1 cellular context compared by ENCODE assay signal in genomic region chr19:18718846-18719458, GRCh38.
TF ChIP-seq lines count a peak whose summit lies in the region.

No MANE protein-coding gene starts in this region.

TF ChIP-seq in H1, 55 proteins besides CTCF, POLR2A, EP300 and RAD21:
- TF ChIP-seq RFX5 (IDR thresholded peaks at IDR 0.05; ENCODE audit: borderline replicate concordance, low read depth, low read length) (no peak), RNF2 (IDR thresholded peaks at IDR 0.05; ENCODE audit: borderline replicate concordance, low read depth, low read length, missing control alignments, poor library complexity, severe bottlenecking) (no peak), TBP (IDR thresholded peaks at IDR 0.05; ENCODE audit: low read depth, low read length) (no peak), EZH2 (IDR thresholded peaks at IDR 0.05; ENCODE audit: low read depth, low read length, severe bottlenecking) (no peak), CHD1 (IDR thresholded peaks at IDR 0.05; ENCODE audit: low read depth, low read length) (no peak), CEBPB (IDR thresholded peaks at IDR 0.05; ENCODE audit: low read depth, low read length) (no peak), GABPA (IDR thresholded peaks at IDR 0.05; ENCODE audit: borderline replicate concordance, insufficient read depth, low read length) (no peak)
